ENCODE assay signal across 30 cellular contexts in the genomic region with DNA sequence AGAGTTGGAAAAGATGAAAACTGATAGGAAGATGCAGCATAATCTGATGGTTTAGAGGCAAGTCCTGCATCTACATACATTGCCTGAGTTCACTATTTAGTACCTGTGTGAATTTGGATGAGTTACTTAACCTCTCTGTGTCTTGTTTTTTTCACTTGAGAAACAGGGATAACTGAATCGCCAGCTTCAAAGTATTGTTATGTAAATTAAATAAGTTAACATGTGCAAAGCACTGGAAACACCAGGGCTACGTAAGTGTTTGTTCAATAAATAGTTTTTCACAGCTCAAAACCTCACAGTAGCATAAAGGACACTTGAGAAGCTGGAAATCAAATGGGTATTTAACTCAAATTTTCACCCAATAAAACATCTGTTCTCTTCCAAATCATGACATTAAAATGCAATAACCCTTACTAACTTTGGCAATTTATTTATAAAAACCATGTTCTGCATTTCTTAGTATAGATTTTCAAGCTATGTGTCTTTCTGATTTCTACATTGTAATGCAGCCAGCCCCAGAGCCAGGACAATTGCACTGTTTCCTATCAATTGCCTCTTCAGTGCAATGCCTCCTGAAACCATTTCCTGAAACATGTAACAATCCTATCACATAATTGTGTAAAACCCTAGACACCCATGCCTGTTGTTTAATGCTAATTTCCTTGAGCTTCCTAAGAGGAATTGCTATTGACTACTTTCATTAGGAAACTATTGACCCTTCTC.
"Had no signal": no experiment of that assay in that cellular context is flagged by ENCODE, and none has a peak within 500 bp of the region (broad histone marks: within the 10 kb centered on the region; RNA-seq: fewer than 3 reads in every experiment).

No MANE protein-coding gene starts in this region.

- H3K9me3 ChIP-seq: breast epithelium, esophagus squamous epithelium, neutrophil, uterus had no signal

- H3K27ac Mint-ChIP-seq: activated naive CD4-positive, alpha-beta T cell treated with anti-CD3 and anti-CD28 coated beads for 36 hours; activated naive CD8-positive, alpha-beta T cell treated with anti-CD3 and anti-CD28 coated beads, Interleukin-2, amount 10 ng/mL, durations not matched to agents 7 days and 5 days; endodermal cell; progenitor cell of endocrine pancreas; stimulated activated naive CD8-positive, alpha-beta T cell treated with anti-CD3 and anti-CD28 coated beads, Interleukin-15, Interleukin-2, amounts not matched to agents 100 ng/mL and 50 ng/mL, for 24 hours; T-helper 1 cell treated with Interleukin-12 subunit alpha and Interleukin-12 subunit beta and Interleukin-4 antibody, amounts not matched to agents 30 μg/mL and 1 μg/mL, for 36 hours; type B pancreatic cell had no signal

- H3K4me3 ChIP-seq: breast epithelium, esophagus squamous epithelium, skin epidermis, uterus had no signal

- H3K9me3 Mint-ChIP-seq: activated naive CD4-positive, alpha-beta T cell treated with anti-CD3 and anti-CD28 coated beads for 36 hours; activated naive CD8-positive, alpha-beta T cell treated with anti-CD3 and anti-CD28 coated beads, Interleukin-2, amount 10 ng/mL, durations not matched to agents 7 days and 5 days; endodermal cell; nephron; stimulated activated naive CD8-positive, alpha-beta T cell treated with anti-CD3 and anti-CD28 coated beads, Interleukin-15, Interleukin-2, amounts not matched to agents 100 ng/mL and 50 ng/mL, for 24 hours; T-helper 1 cell treated with Interleukin-12 subunit alpha and Interleukin-12 subunit beta and Interleukin-4 antibody, amounts not matched to agents 30 μg/mL and 1 μg/mL, for 36 hours; type B pancreatic cell had no signal

- ATAC-seq: activated CD4-positive, CD25-positive, alpha-beta regulatory T cell treated with anti-CD3 and anti-CD28 coated beads, Interleukin-2, amount 50 U/mL, for 24 hours; left ventricle myocardium superior; sciatic nerve had no signal

- H3K36me3 ChIP-seq: breast epithelium, esophagus squamous epithelium, neutrophil, uterus had no signal

- H3K36me3 Mint-ChIP-seq: activated naive CD8-positive, alpha-beta T cell treated with anti-CD3 and anti-CD28 coated beads, Interleukin-2, amount 10 ng/mL, durations not matched to agents 7 days and 5 days had no signal

- H3K4me3 Mint-ChIP-seq: activated naive CD4-positive, alpha-beta T cell treated with anti-CD3 and anti-CD28 coated beads for 36 hours; activated naive CD8-positive, alpha-beta T cell treated with anti-CD3 and anti-CD28 coated beads, Interleukin-2, amount 10 ng/mL, durations not matched to agents 7 days and 5 days; endodermal cell; nephron; stimulated activated naive CD8-positive, alpha-beta T cell treated with anti-CD3 and anti-CD28 coated beads, Interleukin-15, Interleukin-2, amounts not matched to agents 100 ng/mL and 50 ng/mL, for 24 hours; T-helper 1 cell treated with Interleukin-12 subunit alpha and Interleukin-12 subunit beta and Interleukin-4 antibody, amounts not matched to agents 30 μg/mL and 1 μg/mL, for 36 hours; type B pancreatic cell had no signal

- FAIRE-seq: TTC549 had no signal

- H3K4me1 Mint-ChIP-seq: activated naive CD8-positive, alpha-beta T cell treated with anti-CD3 and anti-CD28 coated beads, Interleukin-2, amount 10 ng/mL, durations not matched to agents 7 days and 5 days; nephron had no signal

- H3K27me3 ChIP-seq: breast epithelium, esophagus squamous epithelium, neutrophil, uterus had no signal

- DNase-seq: activated CD4-positive, alpha-beta T cell treated with anti-CD3 and anti-CD28 coated beads for 48 hours; activated CD4-positive, alpha-beta T cell treated with anti-CD3 and anti-CD28 coated beads, Interleukin-2, amount 50 U/mL, for 48 hours; activated CD8-positive, alpha-beta memory T cell treated with anti-CD3 and anti-CD28 coated beads for 24 hours; activated effector memory CD4-positive, alpha-beta T cell treated with Interleukin-2 at 50 U/mL for 16 hours; activated naive CD4-positive, alpha-beta T cell treated with anti-CD3 and anti-CD28 coated beads for 36 hours; activated naive CD8-positive, alpha-beta T cell treated with anti-CD3 and anti-CD28 coated beads, Interleukin-2, amount 10 ng/mL, durations not matched to agents 7 days and 5 days; amniotic stem cell; central memory CD4-positive, alpha-beta T cell; endodermal cell; esophagus squamous epithelium; foreskin melanocyte; hippocampal formation; islet precursor cell; left ventricle myocardium superior; stimulated activated CD4-positive, alpha-beta T cell treated with anti-CD3 and anti-CD28 coated beads, Interleukin-12 subunit alpha, Interleukin-12 subunit beta, amount 100 ng/mL, for 4 hours; stimulated activated CD4-positive, alpha-beta T cell treated with anti-CD3 and anti-CD28 coated beads, Interleukin-4, amount 100 ng/mL, for 1 hour; T-helper 9 cell; uterus had no signal

- H3K4me1 ChIP-seq: breast epithelium, esophagus squamous epithelium, uterus had no signal

- H3K27me3 Mint-ChIP-seq: activated naive CD8-positive, alpha-beta T cell treated with anti-CD3 and anti-CD28 coated beads, Interleukin-2, amount 10 ng/mL, durations not matched to agents 7 days and 5 days; progenitor cell of endocrine pancreas; stimulated activated naive CD8-positive, alpha-beta T cell treated with anti-CD3 and anti-CD28 coated beads, Interleukin-15, Interleukin-2, amounts not matched to agents 100 ng/mL and 50 ng/mL, for 24 hours had no signal

- H3K27ac ChIP-seq: breast epithelium, esophagus squamous epithelium, neutrophil, skin epidermis, uterus, VCaP had no signal
